In genomic region chr19:48480476-48481190, GRCh38 we compare ENCODE assay signal across 8 cellular contexts. TPM values are rescaled to one million over a fixed set of nuclear protein-coding genes. Genes with fewer than 3 reads are reported as not detected.
DNase-seq lines count a peak whose midpoint lies in the region; ATAC-seq and TF ChIP-seq lines count a peak whose summit lies in the region.

No MANE protein-coding gene starts in this region.

- H3K36me3 ChIP-seq in HUES48 (ENCODE audit: control insufficient read depth, insufficient read depth, low read length) = peaks cover 21% of the 10 kb centered on the region
- H3K36me3 ChIP-seq in ovary = no peaks in the 10 kb centered on the region

- intact Hi-C loops in ovary (cut with DNase I) = loop anchor here in 1 of 4 donors (10.0 kb wide), 1 partner anchor 134 kb away; the partner anchor contains the start of genes FAM83E, RPL18 and SPHK2

- H3K27ac ChIP-seq in HUES48 (ENCODE audit: low read depth, low read length) = no peak overlapping the region
- peak overlapping the region; percentile 86 to 96 for H3K27ac ChIP-seq in ovary

- 0 to 1% (median 0%) methylated on average over 50 of the region's 50 CpGs for WGBS in ovary, 3 donors

- H3K4me3 ChIP-seq in HUES48 (ENCODE audit: low read depth, low read length) (peak overlapping the region; percentile 68), fibroblast of mammary gland (ENCODE audit: control insufficient read depth, low read depth, low read length) (peak overlapping the region; percentile 38), ovary (peak overlapping the region; percentile 57)

- H3K9ac ChIP-seq in HUES48 (ENCODE audit: low read depth, low read length) = peak overlapping the region; percentile 67

- TF ChIP-seq EP300 in ovary (IDR thresholded peaks at IDR 0.05) = no peak

- TF ChIP-seq POLR2A in ovary (IDR thresholded peaks at IDR 0.05) = no peak

- ATAC-seq in GM21390 (IDR thresholded peaks at IDR 0.05; ENCODE audit: unreplicated experiment) = no peak
- no peak for ATAC-seq in HG02588 (IDR thresholded peaks at IDR 0.05; ENCODE audit: unreplicated experiment)
- no peak for ATAC-seq in HG03159 (IDR thresholded peaks at IDR 0.05; ENCODE audit: unreplicated experiment)

- TF ChIP-seq CTCF in fibroblast of mammary gland (conservative IDR thresholded peaks at IDR 0.05; ENCODE audit: control insufficient read depth, insufficient read depth, low read depth, low read length) (no peak), ovary (IDR thresholded peaks at IDR 0.05) (no peak)

- DNase-seq in activated T-helper 1 cell treated with anti-CD3 and anti-CD28 coated beads, Interleukin-2, amount 50 U/mL, for 16 hours (ENCODE audit: low read depth in 1 of 2, low spot score in 1 of 2) = peak; percentile 36 to 38
- DNase-seq in fibroblast of mammary gland (ENCODE audit: low read depth) (peak; percentile 16), ovary (peak; percentile 60 to 74 (median 64)), glomerular visceral epithelial cell (ENCODE audit: extremely low spot score) (no peak)

- peaks cover 5% of the 10 kb centered on the region; the same call in 1 of the 2 replicates for H3K4me1 ChIP-seq in HUES48 (ENCODE audit: control insufficient read depth, insufficient read depth, low read length)
- peaks cover 9% of the 10 kb centered on the region for H3K4me1 ChIP-seq in ovary (ENCODE audit: insufficient read depth)

- H3K27me3 ChIP-seq in HUES48 (ENCODE audit: control insufficient read depth, insufficient read depth, low read length) (no peaks in the 10 kb centered on the region), ovary (no peaks in the 10 kb centered on the region)

- H3K9me3 ChIP-seq in HUES48 (ENCODE audit: control insufficient read depth, insufficient read depth, low read length) = no peaks in the 10 kb centered on the region
- H3K9me3 ChIP-seq in ovary = no peaks in the 10 kb centered on the region

RNA-seq across cellular contexts. Expression of gene CYTH2, which starts 11.5 kb away (rescaled TPM):
- 10 to 100 TPM; 38.5 to 66.5 (median 49.4) TPM for total RNA-seq in ovary
- 10 to 100 TPM; 27.6 to 58.2 TPM for polyA plus RNA-seq in ovary

RNA-seq across cellular contexts. Expression of gene KCNJ14, which starts 25.3 kb away (rescaled TPM):
- 1 to 10 TPM in 5 of 7 donors, under 1 TPM in 2; 0.48 to 2.2 (median 1.4) TPM for total RNA-seq in ovary
- under 1 TPM; 0.56 to 0.63 TPM for polyA plus RNA-seq in ovary

RNA-seq across cellular contexts. Expression of gene LMTK3, which starts 31.0 kb away (rescaled TPM):
- total RNA-seq in ovary = 1 to 10 TPM in 1 of 7 donors, under 1 TPM in 6; 0.38 to 2.5 (median 0.50) TPM
- under 1 TPM in 1 of 2 donors, not detected in 1; 0.27 TPM for polyA plus RNA-seq in ovary

RNA-seq across cellular contexts. Expression of gene GRWD1, which starts 34.9 kb away (rescaled TPM):
- 10 to 100 TPM; 16.5 to 41.9 (median 32.5) TPM for total RNA-seq in ovary
- 10 to 100 TPM in 1 of 2 donors, 1 to 10 TPM in 1; 9.5 to 14.8 TPM for polyA plus RNA-seq in ovary
